ENCODE assay signal across 1 cellular context in the genomic region with DNA sequence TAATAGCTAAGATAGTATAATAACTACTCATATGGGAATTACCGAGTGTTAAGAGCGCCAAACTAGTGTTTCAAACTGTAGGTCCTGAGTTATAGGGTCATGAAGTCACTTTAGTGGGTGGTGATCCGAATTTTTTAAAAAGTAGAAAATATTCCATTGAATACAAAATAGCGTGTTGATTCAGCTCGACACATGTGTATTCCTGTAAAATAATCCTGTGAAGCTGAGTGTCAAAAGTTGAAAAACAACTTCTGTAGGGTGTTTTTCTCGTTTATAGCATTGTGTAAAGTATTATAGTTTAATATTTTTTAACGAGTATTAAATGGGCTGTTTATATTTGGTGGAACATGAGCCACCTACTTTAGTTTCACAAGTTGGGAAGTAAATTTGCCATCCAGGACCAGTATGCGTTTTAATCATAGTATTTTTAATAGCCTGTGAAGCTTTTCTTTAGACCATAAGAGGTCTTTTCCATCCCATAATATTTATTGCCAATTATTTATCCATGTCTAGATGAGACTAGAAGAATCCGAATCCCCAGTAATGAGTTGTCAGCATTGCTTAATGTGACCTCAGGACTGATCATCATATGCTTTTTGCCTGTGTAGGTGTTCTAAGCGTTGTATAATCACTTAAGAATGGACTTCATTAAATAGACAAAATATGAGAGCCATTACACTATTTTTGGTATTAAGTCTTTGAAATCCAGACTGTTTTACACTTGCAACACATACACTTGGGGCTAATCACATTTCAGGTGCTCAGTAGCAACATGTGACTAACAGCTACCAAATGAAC.
TF ChIP-seq lines count a peak whose summit lies in the region.

No MANE protein-coding gene starts in this region.

TF ChIP-seq in K562, 482 proteins besides CTCF, POLR2A, EP300 and RAD21 (continued from another document):
- TF ChIP-seq, protein P1, sequence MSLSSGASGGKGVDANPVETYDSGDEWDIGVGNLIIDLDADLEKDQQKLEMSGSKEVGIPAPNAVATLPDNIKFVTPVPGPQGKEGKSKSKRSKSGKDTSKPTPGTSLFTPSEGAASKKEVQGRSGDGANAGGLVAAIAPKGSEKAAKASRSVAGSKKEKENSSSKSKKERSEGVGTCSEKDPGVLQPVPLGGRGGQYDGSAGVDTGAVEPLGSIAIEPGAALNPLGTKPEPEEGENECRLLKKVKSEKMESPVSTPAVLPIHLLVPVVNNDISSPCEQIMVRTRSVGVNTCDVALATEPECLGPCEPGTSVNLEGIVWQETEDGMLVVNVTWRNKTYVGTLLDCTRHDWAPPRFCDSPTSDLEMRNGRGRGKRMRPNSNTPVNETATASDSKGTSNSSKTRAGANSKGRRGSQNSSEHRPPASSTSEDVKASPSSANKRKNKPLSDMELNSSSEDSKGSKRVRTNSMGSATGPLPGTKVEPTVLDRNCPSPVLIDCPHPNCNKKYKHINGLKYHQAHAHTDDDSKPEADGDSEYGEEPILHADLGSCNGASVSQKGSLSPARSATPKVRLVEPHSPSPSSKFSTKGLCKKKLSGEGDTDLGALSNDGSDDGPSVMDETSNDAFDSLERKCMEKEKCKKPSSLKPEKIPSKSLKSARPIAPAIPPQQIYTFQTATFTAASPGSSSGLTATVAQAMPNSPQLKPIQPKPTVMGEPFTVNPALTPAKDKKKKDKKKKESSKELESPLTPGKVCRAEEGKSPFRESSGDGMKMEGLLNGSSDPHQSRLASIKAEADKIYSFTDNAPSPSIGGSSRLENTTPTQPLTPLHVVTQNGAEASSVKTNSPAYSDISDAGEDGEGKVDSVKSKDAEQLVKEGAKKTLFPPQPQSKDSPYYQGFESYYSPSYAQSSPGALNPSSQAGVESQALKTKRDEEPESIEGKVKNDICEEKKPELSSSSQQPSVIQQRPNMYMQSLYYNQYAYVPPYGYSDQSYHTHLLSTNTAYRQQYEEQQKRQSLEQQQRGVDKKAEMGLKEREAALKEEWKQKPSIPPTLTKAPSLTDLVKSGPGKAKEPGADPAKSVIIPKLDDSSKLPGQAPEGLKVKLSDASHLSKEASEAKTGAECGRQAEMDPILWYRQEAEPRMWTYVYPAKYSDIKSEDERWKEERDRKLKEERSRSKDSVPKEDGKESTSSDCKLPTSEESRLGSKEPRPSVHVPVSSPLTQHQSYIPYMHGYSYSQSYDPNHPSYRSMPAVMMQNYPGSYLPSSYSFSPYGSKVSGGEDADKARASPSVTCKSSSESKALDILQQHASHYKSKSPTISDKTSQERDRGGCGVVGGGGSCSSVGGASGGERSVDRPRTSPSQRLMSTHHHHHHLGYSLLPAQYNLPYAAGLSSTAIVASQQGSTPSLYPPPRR (CRISPR knock-in tag; IDR thresholded peaks at IDR 0.05; ENCODE audit: borderline replicate concordance) = no peak
- TF ChIP-seq ELF4 (CRISPR knock-in tag; IDR thresholded peaks at IDR 0.05) (no peak), ASH1L (IDR thresholded peaks at IDR 0.05; ENCODE audit: borderline replicate concordance, low read depth, partially characterized antibody) (no peak), ZNF316 (IDR thresholded peaks at IDR 0.05) (0 out of 2 replicates have a peak, but pooled peaks have one; percentile 20), RHOXF2B (CRISPR knock-in tag; conservative IDR thresholded peaks at IDR 0.05) (no peak), KHSRP (IDR thresholded peaks at IDR 0.05) (no peak), ZNF121 (CRISPR knock-in tag; conservative IDR thresholded peaks at IDR 0.05) (no peak), ZSCAN29 (IDR thresholded peaks at IDR 0.05) (peak; percentile 51; the same call in 1 of the 2 replicates), SNRNP70 (optimal IDR thresholded peaks at IDR 0.05; ENCODE audit: low read depth, low read length) (no peak), HDAC1 (IDR thresholded peaks at IDR 0.05) (0 out of 4 replicates have a peak, but pooled peaks of 1 of the 2 experiments have one; percentile 16), TARDBP (IDR thresholded peaks at IDR 0.05) (no peak), ZNF444 (CRISPR knock-in tag; IDR thresholded peaks at IDR 0.05) (no peak), HNRNPL (IDR thresholded peaks at IDR 0.05; ENCODE audit: low read depth, low read length) (no peak), ZBTB1 (CRISPR knock-in tag; IDR thresholded peaks at IDR 0.05; ENCODE audit: borderline replicate concordance, low read depth) (no peak), TEAD1 (CRISPR knock-in tag; IDR thresholded peaks at IDR 0.05) (0 out of 4 replicates have a peak, but pooled peaks of 1 of the 2 experiments have one; percentile 7), TFAM (CRISPR knock-in tag; conservative IDR thresholded peaks at IDR 0.05) (no peak), RBM34 (IDR thresholded peaks at IDR 0.05; ENCODE audit: borderline replicate concordance, insufficient read depth, low read length) (no peak), RBFOX2 (IDR thresholded peaks at IDR 0.05; ENCODE audit: low read depth, low read length) (peak; percentile 57; the same call in 1 of the 2 replicates), COPS2 (conservative IDR thresholded peaks at IDR 0.05) (no peak), ARNT (IDR thresholded peaks at IDR 0.05) (no peak), NFATC3 (IDR thresholded peaks at IDR 0.05) (no peak), NFRKB (IDR thresholded peaks at IDR 0.05; ENCODE audit: low read depth) (no peak)
- TF ChIP-seq, protein P2, sequence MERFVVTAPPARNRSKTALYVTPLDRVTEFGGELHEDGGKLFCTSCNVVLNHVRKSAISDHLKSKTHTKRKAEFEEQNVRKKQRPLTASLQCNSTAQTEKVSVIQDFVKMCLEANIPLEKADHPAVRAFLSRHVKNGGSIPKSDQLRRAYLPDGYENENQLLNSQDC (CRISPR knock-in tag; IDR thresholded peaks at IDR 0.05) = no peak
- TF ChIP-seq, protein P3, sequence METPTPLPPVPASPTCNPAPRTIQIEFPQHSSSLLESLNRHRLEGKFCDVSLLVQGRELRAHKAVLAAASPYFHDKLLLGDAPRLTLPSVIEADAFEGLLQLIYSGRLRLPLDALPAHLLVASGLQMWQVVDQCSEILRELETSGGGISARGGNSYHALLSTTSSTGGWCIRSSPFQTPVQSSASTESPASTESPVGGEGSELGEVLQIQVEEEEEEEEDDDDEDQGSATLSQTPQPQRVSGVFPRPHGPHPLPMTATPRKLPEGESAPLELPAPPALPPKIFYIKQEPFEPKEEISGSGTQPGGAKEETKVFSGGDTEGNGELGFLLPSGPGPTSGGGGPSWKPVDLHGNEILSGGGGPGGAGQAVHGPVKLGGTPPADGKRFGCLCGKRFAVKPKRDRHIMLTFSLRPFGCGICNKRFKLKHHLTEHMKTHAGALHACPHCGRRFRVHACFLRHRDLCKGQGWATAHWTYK (CRISPR knock-in tag; IDR thresholded peaks at IDR 0.05) = no peak
